ENCODE assay signal across 8 cellular contexts in genomic region chr5:172479034-172479783, GRCh38. TPM values are rescaled to one million over a fixed set of nuclear protein-coding genes. Genes with fewer than 3 reads are reported as not detected.
DNase-seq lines count a peak whose midpoint lies in the region; ATAC-seq and TF ChIP-seq lines count a peak whose summit lies in the region.

No MANE protein-coding gene starts in this region.

- H3K27me3 ChIP-seq in BJ (ENCODE audit: control insufficient read depth, insufficient read depth, low read length) (no peaks in the 10 kb centered on the region; the same call in none of the 2 replicates), KMS-11 (ENCODE audit: insufficient read depth, low read depth) (no peaks in the 10 kb centered on the region), PC-9 (ENCODE audit: insufficient read depth, low read depth) (no peaks in the 10 kb centered on the region), thoracic aorta (replicated peaks; ENCODE audit: insufficient read depth) (no peaks in the 10 kb centered on the region)

- intact Hi-C loops in PC-9 (cut with micrococcal nuclease; ENCODE audit: unreplicated experiment), result loop anchor here (1.0 to 5.0 kb wide), 5 partner anchors 163 to 1838 kb away; partner anchors contain the start of gene NEURL1B
- intact Hi-C loops in activated T-helper 1 cell treated with anti-CD3 and anti-CD28 coated beads, Interleukin-12 subunit alpha, Interleukin-12 subunit beta, Interleukin-2, Interleukin-4 antibody, amounts not matched to agents 30 ng/mL and 10 ng/mL and 1 ng/mL, durations not matched to agents 14 hours and 24 hours and 36 hours (cut with micrococcal nuclease), result loop anchor here (1.0 kb wide), 2 partner anchors 218 to 222 kb away; no protein-coding TSS in a partner anchor

- no TSS peak for BruUV-seq in PC-9 (replicated peaks; lab: Mats Ljungman, UMichigan)

- peak; percentile 45 for ATAC-seq in thoracic aorta (ENCODE audit: insufficient number of reproducible peaks, low FRiP score, low read depth)

- DNase-seq in BJ (ENCODE audit: low read depth) (peak; percentile 24), GM19240 (ENCODE audit: insufficient read length, low spot score) (peak; percentile 73), PC-9 (peak; percentile 74 to 77), fibroblast of the aortic adventitia (ENCODE audit: low read depth) (peak; percentile 89), nephron progenitor cell (peak; percentile 77), thoracic aorta (ENCODE audit: low spot score) (peak; percentile 34)
- DNase-seq in activated T-helper 1 cell treated with anti-CD3 and anti-CD28 coated beads, Interleukin-12 subunit alpha, Interleukin-12 subunit beta, Interleukin-2, Interleukin-4 antibody, amounts not matched to agents 30 ng/mL and 10 ng/mL and 1 ng/mL, durations not matched to agents 14 hours and 24 hours and 36 hours (ENCODE audit: low spot score), result peak; percentile 25

- TF ChIP-seq CTCF in BJ (IDR thresholded peaks at IDR 0.05; ENCODE audit: insufficient read depth, low read depth, low read length) (peak; percentile 87), KMS-11 (conservative IDR thresholded peaks at IDR 0.05; ENCODE audit: low read depth, low read length) (peak; percentile 75), PC-9 (conservative IDR thresholded peaks at IDR 0.05) (peak; percentile 86), fibroblast of the aortic adventitia (IDR thresholded peaks at IDR 0.05; ENCODE audit: insufficient read depth, low read length) (peak; percentile 81), nephron progenitor cell (IDR thresholded peaks at IDR 0.05) (peak; percentile 69), thoracic aorta (IDR thresholded peaks at IDR 0.05) (peak; percentile 66)

- H3K9me3 ChIP-seq in PC-9 (ENCODE audit: insufficient read depth, low read depth) (no peaks in the 10 kb centered on the region), thoracic aorta (no peaks in the 10 kb centered on the region)

- H3K79me2 ChIP-seq in KMS-11 (ENCODE audit: insufficient read depth, low read depth) (no peaks in the 10 kb centered on the region), PC-9 (ENCODE audit: low read depth) (no peaks in the 10 kb centered on the region)

- H3K4me3 ChIP-seq in BJ (ENCODE audit: low read depth, low read length) (no peak overlapping the region), KMS-11 (IDR thresholded peaks at IDR 0.05; ENCODE audit: insufficient read depth, low read depth, low read length) (no peak overlapping the region), PC-9 (no peak overlapping the region), fibroblast of the aortic adventitia (ENCODE audit: low read depth, low read length) (no peak overlapping the region), thoracic aorta (no peak overlapping the region)

- CTCF ChIA-PET in BJ (lab: Yijun Ruan, JAX), result interaction anchor here (0.6 to 19.8 kb wide), 19 partner anchors 8 to 677 kb away, joined by 3 to 284 read pairs (median 3); partner anchors contain the start of gene NEURL1B
- CTCF ChIA-PET in PC-9 (lab: Charles Lee), result interaction anchor here (0.7 kb wide), 1 partner anchor 228 kb away, joined by 3 read pairs; no protein-coding TSS in a partner anchor

- H3K4me1 ChIP-seq in KMS-11 (ENCODE audit: low read depth, poor library complexity, severe bottlenecking), result no peaks in the 10 kb centered on the region
- H3K4me1 ChIP-seq in PC-9 (replicated peaks; ENCODE audit: insufficient read depth), result no peaks in the 10 kb centered on the region
- no peaks in the 10 kb centered on the region for H3K4me1 ChIP-seq in thoracic aorta (ENCODE audit: control insufficient read depth in 1 of 2, low read depth in 2 of 2)

- H3K27me3 Mint-ChIP-seq in activated T-helper 1 cell treated with anti-CD3 and anti-CD28 coated beads, Interleukin-12 subunit alpha, Interleukin-12 subunit beta, Interleukin-2, Interleukin-4 antibody, amounts not matched to agents 30 ng/mL and 10 ng/mL and 1 ng/mL, durations not matched to agents 14 hours and 24 hours and 36 hours (ENCODE audit: insufficient read depth), result peaks cover 5% of the 10 kb centered on the region
- peaks cover 31% of the 10 kb centered on the region for H3K27me3 Mint-ChIP-seq in nephron progenitor cell (ENCODE audit: low read depth, poor library complexity)

- H3K36me3 ChIP-seq in BJ (ENCODE audit: control insufficient read depth, insufficient read depth, low read length) (no peaks in the 10 kb centered on the region), KMS-11 (ENCODE audit: insufficient read depth) (no peaks in the 10 kb centered on the region), PC-9 (ENCODE audit: low read depth) (no peaks in the 10 kb centered on the region), thoracic aorta (no peaks in the 10 kb centered on the region)

- no peaks in the 10 kb centered on the region for H3K36me3 Mint-ChIP-seq in activated T-helper 1 cell treated with anti-CD3 and anti-CD28 coated beads, Interleukin-12 subunit alpha, Interleukin-12 subunit beta, Interleukin-2, Interleukin-4 antibody, amounts not matched to agents 30 ng/mL and 10 ng/mL and 1 ng/mL, durations not matched to agents 14 hours and 24 hours and 36 hours (ENCODE audit: low read depth)
- no peaks in the 10 kb centered on the region for H3K36me3 Mint-ChIP-seq in nephron progenitor cell (ENCODE audit: low read depth)

- POLR2A ChIA-PET in BJ (lab: Charles Lee) (interaction anchor here (0.7 kb wide), 1 partner anchor 72 kb away, joined by 3 read pairs; no protein-coding TSS in a partner anchor), PC-9 (lab: Charles Lee; ENCODE audit: unreplicated experiment) (no interaction called here)

- no peaks in the 10 kb centered on the region for H3F3A ChIP-seq in PC-9 (ENCODE audit: insufficient read depth, low read depth)

- H3K9me2 ChIP-seq in PC-9 (ENCODE audit: insufficient read depth), result no peaks in the 10 kb centered on the region

- no peak overlapping the region for H3K27ac ChIP-seq in KMS-11
- H3K27ac ChIP-seq in PC-9, result no peak overlapping the region
- no peak overlapping the region for H3K27ac ChIP-seq in thoracic aorta

- H3K27ac Mint-ChIP-seq in activated T-helper 1 cell treated with anti-CD3 and anti-CD28 coated beads, Interleukin-12 subunit alpha, Interleukin-12 subunit beta, Interleukin-2, Interleukin-4 antibody, amounts not matched to agents 30 ng/mL and 10 ng/mL and 1 ng/mL, durations not matched to agents 14 hours and 24 hours and 36 hours, result no peak overlapping the region
- H3K27ac Mint-ChIP-seq in nephron progenitor cell, result no peak overlapping the region

- H3K9me3 Mint-ChIP-seq in activated T-helper 1 cell treated with anti-CD3 and anti-CD28 coated beads, Interleukin-12 subunit alpha, Interleukin-12 subunit beta, Interleukin-2, Interleukin-4 antibody, amounts not matched to agents 30 ng/mL and 10 ng/mL and 1 ng/mL, durations not matched to agents 14 hours and 24 hours and 36 hours, result peaks cover 1% of the 10 kb centered on the region
- no peaks in the 10 kb centered on the region for H3K9me3 Mint-ChIP-seq in nephron progenitor cell

- H3K9ac ChIP-seq in KMS-11, result no peak overlapping the region

- H4K20me1 ChIP-seq in KMS-11 (ENCODE audit: insufficient read depth) (no peaks in the 10 kb centered on the region), PC-9 (ENCODE audit: insufficient read depth) (no peaks in the 10 kb centered on the region)

- no peak overlapping the region for H3K4me3 Mint-ChIP-seq in activated T-helper 1 cell treated with anti-CD3 and anti-CD28 coated beads, Interleukin-12 subunit alpha, Interleukin-12 subunit beta, Interleukin-2, Interleukin-4 antibody, amounts not matched to agents 30 ng/mL and 10 ng/mL and 1 ng/mL, durations not matched to agents 14 hours and 24 hours and 36 hours
- no peak overlapping the region for H3K4me3 Mint-ChIP-seq in nephron progenitor cell

- H2AFZ ChIP-seq in KMS-11 (ENCODE audit: low read depth), result peak overlapping the region; percentile 47; the same call in 1 of the 2 replicates
- no peak overlapping the region for H2AFZ ChIP-seq in PC-9

- H3K4me1 Mint-ChIP-seq in activated T-helper 1 cell treated with anti-CD3 and anti-CD28 coated beads, Interleukin-12 subunit alpha, Interleukin-12 subunit beta, Interleukin-2, Interleukin-4 antibody, amounts not matched to agents 30 ng/mL and 10 ng/mL and 1 ng/mL, durations not matched to agents 14 hours and 24 hours and 36 hours (ENCODE audit: low read depth), result no peaks in the 10 kb centered on the region
- H3K4me1 Mint-ChIP-seq in nephron progenitor cell, result peaks cover 9% of the 10 kb centered on the region

- H3K4me2 ChIP-seq in KMS-11 (no peak overlapping the region), PC-9 (no peak overlapping the region)

RNA-seq across cellular contexts. Expression of gene SH3PXD2B, which starts 24.9 kb away (rescaled TPM):
- polyA plus RNA-seq in BJ (2011; rRNA removed), result 11.6 and 15.5 TPM in 2 replicates
- polyA minus RNA-seq in BJ (2011; rRNA and poly(A)+ RNA removed), result 14.1 and 15.0 TPM in 2 replicates
- total RNA-seq in PC-9 (2021), result 26.1 and 29.3 TPM in 2 replicates
- 0.26 and 0.32 TPM in 2 replicates for total RNA-seq in activated T-helper 1 cell treated with anti-CD3 and anti-CD28 coated beads, Interleukin-12 subunit alpha, Interleukin-12 subunit beta, Interleukin-2, Interleukin-4 antibody, amounts not matched to agents 30 ng/mL and 10 ng/mL and 1 ng/mL, durations not matched to agents 14 hours and 24 hours and 36 hours
- 25.3 and 46.7 TPM in 2 replicates for total RNA-seq in fibroblast of the aortic adventitia (ENCODE audit: low replicate concordance)
- total RNA-seq in thoracic aorta, result 10 to 100 TPM; 31.4 to 42.0 TPM

Comparison
In these comparisons a context has a peak if more than half of its experiments do, and no peak if none do; other contexts are left out.
1. DNase-seq: peak in every context shown above with its lines; median percentile 89 in fibroblast of the aortic adventitia; 77 in nephron progenitor cell; 76 in PC-9; 73 in GM19240; 34 in thoracic aorta; 25 in activated T-helper 1 cell treated with anti-CD3 and anti-CD28 coated beads, Interleukin-12 subunit alpha, Interleukin-12 subunit beta, Interleukin-2, Interleukin-4 antibody, amounts not matched to agents 30 ng/mL and 10 ng/mL and 1 ng/mL, durations not matched to agents 14 hours and 24 hours and 36 hours; 24 in BJ.
2. RNA of gene SH3PXD2B, which starts 24.9 kb away (total RNA-seq): 25.3 to 46.7 TPM in fibroblast of the aortic adventitia, 31.4 to 42.0 TPM in thoracic aorta and 26.1 to 29.3 TPM in PC-9; 0.26 to 0.32 TPM in activated T-helper 1 cell treated with anti-CD3 and anti-CD28 coated beads, Interleukin-12 subunit alpha, Interleukin-12 subunit beta, Interleukin-2, Interleukin-4 antibody, amounts not matched to agents 30 ng/mL and 10 ng/mL and 1 ng/mL, durations not matched to agents 14 hours and 24 hours and 36 hours; every median in the first group is over 10 times any median in the second.
3. Peak in every context shown above with its lines, with median percentiles within 50 percentile points of each other: CTCF ChIP-seq.